Comparison of ENCODE assay signal across 10 cellular contexts in genomic region chr13:39451860-39452301, GRCh38.
DNase-seq lines count a peak whose midpoint lies in the region; ATAC-seq and TF ChIP-seq lines count a peak whose summit lies in the region.
"Had no signal": no experiment of that assay in that cellular context is flagged by ENCODE, and none has a peak within 500 bp of the region (broad histone marks: within the 10 kb centered on the region; RNA-seq: fewer than 3 reads in every experiment).

No MANE protein-coding gene starts in this region.

- POLR2A ChIA-PET in CD4-positive, alpha-beta memory T cell (lab: Charles Lee; ENCODE audit: partially characterized antibody), result no interaction called here
- POLR2A ChIA-PET in Caco-2 (lab: Charles Lee), result no interaction called here

- CTCF ChIA-PET in CD4-positive, alpha-beta memory T cell (lab: Charles Lee; ENCODE audit: partially characterized antibody), result interaction anchor here (1.2 kb wide), 1 partner anchor 164 kb away, joined by 3 read pairs; no protein-coding TSS in a partner anchor
- CTCF ChIA-PET in Caco-2 (lab: Charles Lee), result no interaction called here

- DNase-seq in NCI-H524 treated with DMSO at 0.1 percent for 48 hours (lab: John Stamatoyannopoulos, UW) (peak; percentile 30), endodermal cell (no peak), RKO (ENCODE audit: low spot score) (no peak), Caco-2 (no peak)
- DNase-seq in CD4-positive, alpha-beta memory T cell, result no peak

- no peak overlapping the region for H3K27ac Mint-ChIP-seq in endodermal cell
- no peak overlapping the region for H3K27ac Mint-ChIP-seq in CD4-positive, alpha-beta memory T cell
- H3K27ac Mint-ChIP-seq in Caco-2 (ENCODE audit: unreplicated experiment), result no peak overlapping the region
- H3K27ac Mint-ChIP-seq: activated naive CD4-positive, alpha-beta T cell treated with anti-CD3 and anti-CD28 coated beads, Interleukin-2, amount 50 U/mL, for 24 hours had no signal

- H3K27ac ChIP-seq in endodermal cell (ENCODE audit: low read depth, low read length), result peak overlapping the region; percentile 96
- peak overlapping the region; percentile 75 for H3K27ac ChIP-seq in rectal smooth muscle tissue (ENCODE audit: low read depth, low read length)
- no peak overlapping the region for H3K27ac ChIP-seq in CD4-positive, alpha-beta memory T cell (ENCODE audit: low read depth, low read length)

- H3K9me3 Mint-ChIP-seq in endodermal cell (no peaks in the 10 kb centered on the region), Caco-2 (ENCODE audit: unreplicated experiment) (no peaks in the 10 kb centered on the region)
- peaks cover 0 to 4% (median 0%) of the 10 kb centered on the region in 8 donors for H3K9me3 Mint-ChIP-seq in CD4-positive, alpha-beta memory T cell
- H3K9me3 Mint-ChIP-seq: activated naive CD4-positive, alpha-beta T cell treated with anti-CD3 and anti-CD28 coated beads, Interleukin-2, amount 50 U/mL, for 24 hours; neural crest cell had no signal

- H3K4me1 ChIP-seq in endodermal cell (ENCODE audit: control insufficient read depth, insufficient read depth, low read length) (no peaks in the 10 kb centered on the region), rectal smooth muscle tissue (ENCODE audit: control insufficient read depth, insufficient read depth, low read length) (peaks cover 18% of the 10 kb centered on the region), Caco-2 (no peaks in the 10 kb centered on the region)
- H3K4me1 ChIP-seq in CD4-positive, alpha-beta memory T cell (ENCODE audit: insufficient read depth, low read length), result no peaks in the 10 kb centered on the region

- no peaks in the 10 kb centered on the region for H3K36me3 Mint-ChIP-seq in endodermal cell (ENCODE audit: low read depth)
- H3K36me3 Mint-ChIP-seq in CD4-positive, alpha-beta memory T cell, result no peaks in the 10 kb centered on the region
- no peaks in the 10 kb centered on the region for H3K36me3 Mint-ChIP-seq in Caco-2 (ENCODE audit: insufficient read depth, unreplicated experiment)
- H3K36me3 Mint-ChIP-seq: activated naive CD4-positive, alpha-beta T cell treated with anti-CD3 and anti-CD28 coated beads, Interleukin-2, amount 50 U/mL, for 24 hours had no signal

- no peaks in the 10 kb centered on the region for H3K27me3 Mint-ChIP-seq in endodermal cell (ENCODE audit: insufficient read depth)
- peaks cover 6 to 7% of the 10 kb centered on the region in 2 donors for H3K27me3 Mint-ChIP-seq in CD4-positive, alpha-beta memory T cell
- H3K27me3 Mint-ChIP-seq in Caco-2 (ENCODE audit: insufficient read depth, unreplicated experiment), result peaks cover 4% of the 10 kb centered on the region

- ATAC-seq in GM18870 (IDR thresholded peaks at IDR 0.05; ENCODE audit: unreplicated experiment) (peak; percentile 50), GM21723 (IDR thresholded peaks at IDR 0.05; ENCODE audit: unreplicated experiment) (no peak)

- intact Hi-C loops in CD4-positive, alpha-beta memory T cell (cut with micrococcal nuclease), result no loop called here
- intact Hi-C loops in Caco-2 (cut with micrococcal nuclease; ENCODE audit: unreplicated experiment), result no loop called here

- peaks cover 9% of the 10 kb centered on the region for H3K4me1 Mint-ChIP-seq in endodermal cell
- H3K4me1 Mint-ChIP-seq in CD4-positive, alpha-beta memory T cell, result no peaks in the 10 kb centered on the region
- H3K4me1 Mint-ChIP-seq in Caco-2 (ENCODE audit: low read depth, unreplicated experiment), result no peaks in the 10 kb centered on the region
- H3K4me1 Mint-ChIP-seq: activated naive CD4-positive, alpha-beta T cell treated with anti-CD3 and anti-CD28 coated beads, Interleukin-2, amount 50 U/mL, for 24 hours had no signal

- BruUV-seq in Caco-2 (replicated peaks; lab: Mats Ljungman, UMichigan), result no TSS peak

- H3K36me3 ChIP-seq in endodermal cell (ENCODE audit: control insufficient read depth, insufficient read depth, low read length) (no peaks in the 10 kb centered on the region), rectal smooth muscle tissue (ENCODE audit: control insufficient read depth, insufficient read depth, low read length) (no peaks in the 10 kb centered on the region), Caco-2 (ENCODE audit: control insufficient read depth, insufficient read depth, low read length) (no peaks in the 10 kb centered on the region)
- no peaks in the 10 kb centered on the region for H3K36me3 ChIP-seq in CD4-positive, alpha-beta memory T cell (ENCODE audit: insufficient read depth, low read length)

- H3K9ac ChIP-seq in endodermal cell (ENCODE audit: extremely low read depth, low read length, poor library complexity, severe bottlenecking) (no peak overlapping the region), rectal smooth muscle tissue (ENCODE audit: low read length) (no peak overlapping the region)

- H3K4me3 ChIP-seq in endodermal cell (ENCODE audit: low read length) (no peak overlapping the region), rectal smooth muscle tissue (ENCODE audit: low read length) (peak overlapping the region; percentile 2), Caco-2 (ENCODE audit: low read depth, low read length) (no peak overlapping the region)
- H3K4me3 ChIP-seq in CD4-positive, alpha-beta memory T cell (ENCODE audit: low read length in 2 of 2), result no peak overlapping the region

- TF ChIP-seq CTCF in endodermal cell (conservative IDR thresholded peaks at IDR 0.05), result no peak
- TF ChIP-seq CTCF in Caco-2 (IDR thresholded peaks at IDR 0.05; ENCODE audit: insufficient read depth in 1 of 2, low read depth in 1 of 2, low read length in 1 of 2, severe bottlenecking in 1 of 2, unreplicated experiment in 1 of 2), result no peak

- no peaks in the 10 kb centered on the region for H3K27me3 ChIP-seq in endodermal cell (ENCODE audit: control insufficient read depth, insufficient read depth, low read length, poor library complexity, severe bottlenecking)
- H3K27me3 ChIP-seq in rectal smooth muscle tissue (ENCODE audit: control insufficient read depth, insufficient read depth, low read length), result no peaks in the 10 kb centered on the region
- no peaks in the 10 kb centered on the region for H3K27me3 ChIP-seq in CD4-positive, alpha-beta memory T cell (ENCODE audit: insufficient read depth, low read length)
- H3K27me3 ChIP-seq in Caco-2 (replicated peaks; ENCODE audit: control insufficient read depth, insufficient read depth, low read length), result peaks cover 1% of the 10 kb centered on the region; the same call in 1 of the 2 replicates

- H3K9me3 ChIP-seq in endodermal cell (ENCODE audit: control insufficient read depth, low read length) (no peaks in the 10 kb centered on the region), Caco-2 (no peaks in the 10 kb centered on the region)
- H3K9me3 ChIP-seq in CD4-positive, alpha-beta memory T cell (ENCODE audit: control insufficient read depth in 1 of 2, low read length in 2 of 2), result no peaks in the 10 kb centered on the region

- WGBS in endodermal cell (ENCODE audit: insufficient coverage in 1 of 2, insufficient read length in 1 of 2), 2 experiments, result 88 to 93% methylated on average over 2 to 4 of the region's 4 CpGs

- H3K4me3 Mint-ChIP-seq in endodermal cell, result no peak overlapping the region
- no peak overlapping the region for H3K4me3 Mint-ChIP-seq in CD4-positive, alpha-beta memory T cell
- H3K4me3 Mint-ChIP-seq in Caco-2 (ENCODE audit: unreplicated experiment), result no peak overlapping the region
- H3K4me3 Mint-ChIP-seq: activated naive CD4-positive, alpha-beta T cell treated with anti-CD3 and anti-CD28 coated beads, Interleukin-2, amount 50 U/mL, for 24 hours; neural crest cell had no signal
